1 cellular context compared by ENCODE assay signal in genomic region chr7:123552134-123552533, GRCh38.
TF ChIP-seq lines count a peak whose summit lies in the region.

No MANE protein-coding gene starts in this region.

TF ChIP-seq in K562, 482 proteins besides CTCF, POLR2A, EP300 and RAD21 (continued from another document):
- TF ChIP-seq CHAMP1 (IDR thresholded peaks at IDR 0.05) (peak; percentile 36; the same call in 1 of the 2 replicates), SMARCA5 (IDR thresholded peaks at IDR 0.05) (peak; percentile 52; the same call in 1 of the 2 replicates), KDM1A (IDR thresholded peaks at IDR 0.05) (peak in 1 of 2 experiments; percentile 35; a peak in 2 of 4 replicates), ADNP (tag; IDR thresholded peaks at IDR 0.05) (0 out of 2 replicates have a peak, but pooled peaks have one; percentile 38), VEZF1 (CRISPR knock-in tag; IDR thresholded peaks at IDR 0.05) (0 out of 2 replicates have a peak, but pooled peaks have one; percentile 3), ZNF146 (CRISPR knock-in tag; IDR thresholded peaks at IDR 0.05; ENCODE audit: unreplicated experiment) (peak; percentile 99), AFF4 (CRISPR knock-in tag; IDR thresholded peaks at IDR 0.05) (0 out of 2 replicates have a peak, but pooled peaks have one; percentile 15)
TF ChIP-seq in K562: peak in this region for 9; not testable (repeated sequence) for 473.
